In the genomic region with DNA sequence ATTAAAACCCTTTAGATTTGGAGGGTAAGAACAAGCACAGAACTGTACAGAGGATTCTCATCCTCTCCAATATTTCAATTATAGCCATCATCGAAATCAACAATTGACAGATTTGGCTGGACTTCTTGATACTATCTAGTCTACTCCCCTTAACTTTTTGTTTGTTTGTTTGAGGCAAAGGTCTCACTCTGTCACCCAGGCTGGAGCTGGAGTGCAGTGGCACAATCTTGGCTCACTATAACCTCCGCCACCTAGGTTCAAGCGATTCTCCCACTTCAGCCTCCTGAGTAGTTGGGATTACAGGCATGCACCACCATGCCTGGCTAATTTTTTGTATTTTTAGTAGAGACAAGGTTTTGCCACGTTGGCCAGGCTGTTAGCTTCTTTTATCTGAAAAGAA, we compare ENCODE assay signal across 6 cellular contexts. TPM values are rescaled to one million over a fixed set of nuclear protein-coding genes. Genes with fewer than 3 reads are reported as not detected.
"Had no signal": no experiment of that assay in that cellular context is flagged by ENCODE, and none has a peak within 500 bp of the region (broad histone marks: within the 10 kb centered on the region; RNA-seq: fewer than 3 reads in every experiment).

No MANE protein-coding gene starts in this region.

RNA-seq across cellular contexts. Expression of gene EPHA1, which starts 6.4 kb away (rescaled TPM):
- total RNA-seq: LHCN-M2, OCI-LY7, SK-MEL-5 had no signal

RNA-seq across cellular contexts. Expression of gene FAM131B, which starts 39.7 kb away (rescaled TPM):
- total RNA-seq: OCI-LY7, SK-MEL-5 had no signal

RNA-seq across cellular contexts. Expression of gene TAS2R60, which starts 41.0 kb away (rescaled TPM):
- total RNA-seq: HT-29, LHCN-M2, MCF 10A, OCI-LY7, PC-3, SK-MEL-5 had no signal
